Comparison of ENCODE assay signal across 7 cellular contexts in genomic region chr12:117854339-117855012, GRCh38.
DNase-seq lines count a peak whose midpoint lies in the region; ATAC-seq, FAIRE-seq and TF ChIP-seq lines count a peak whose summit lies in the region.

No MANE protein-coding gene starts in this region.

- no peak for TF ChIP-seq POLR2A in Peyer's patch (IDR thresholded peaks at IDR 0.05)
- TF ChIP-seq POLR2A in K562 (conservative IDR thresholded peaks at IDR 0.05) = no peak
- TF ChIP-seq POLR2A in GM18505 (IDR thresholded peaks at IDR 0.05; ENCODE audit: borderline replicate concordance, extremely low read depth, insufficient read depth, insufficient read length) = no peak

- CTCF ChIA-PET in K562 (lab: Yijun Ruan, JAX; ENCODE audit: low intra/inter-chr PET ratio) = interaction anchor here (0.5 to 0.9 kb wide), 3 partner anchors 87 to 488 kb away, joined by 3 to 5 read pairs (median 4); no protein-coding TSS in a partner anchor

- TF ChIP-seq EP300 in K562 (IDR thresholded peaks at IDR 0.05; ENCODE audit: low read length) = no peak

- H3K9ac ChIP-seq in K562 (ENCODE audit: insufficient read depth in 1 of 2, low read depth in 2 of 2, low read length in 2 of 2) = no peak overlapping the region

- ATAC-seq in K562 (peak; percentile 91), GM18505 (IDR thresholded peaks at IDR 0.05; ENCODE audit: unreplicated experiment) (no peak)

- POLR2A ChIA-PET in K562 (lab: Yijun Ruan, JAX) = interaction anchor here (0.6 kb wide), 1 partner anchor 11 kb away, joined by 3 read pairs; no protein-coding TSS in a partner anchor

- H3K79me2 ChIP-seq in K562 (ENCODE audit: control insufficient read depth, insufficient read depth, low read length) = no peaks in the 10 kb centered on the region

- H4K20me1 ChIP-seq in K562 (replicated peaks; ENCODE audit: control insufficient read depth, insufficient read depth, low read length) = peaks cover 5% of the 10 kb centered on the region; the same call in 1 of the 2 replicates

- peak; percentile 76 for DNase-seq in G401 (ENCODE audit: low spot score)
- peak; percentile 30 for DNase-seq in Jurkat, Clone E6-1 (ENCODE audit: low read depth, low spot score)
- DNase-seq in Peyer's patch = peak in 1 of 3 donors; percentile 67
- peak; percentile 63 to 80 (median 78) for DNase-seq in K562 (ENCODE audit: extremely low read depth in 1 of 4, low spot score in 3 of 4)
- DNase-seq in medulla oblongata (ENCODE audit: extremely low spot score) = peak; percentile 32
- peak; percentile 77 for DNase-seq in urothelium cell line (ENCODE audit: low spot score)

- no peak overlapping the region for H3K4me2 ChIP-seq in K562 (ENCODE audit: insufficient read depth, low read length)

- FAIRE-seq in K562 (lab: Jason Lieb, UNC) = peak; percentile 93
- peak; percentile 52 for FAIRE-seq in urothelium cell line (lab: Jason Lieb, UNC)

- peak in 1 of 2 experiments; percentile 34; a peak in 2 of 4 replicates for TF ChIP-seq RAD21 in K562 (CRISPR knock-in tag; conservative IDR thresholded peaks at IDR 0.05 in 1 of 2, IDR thresholded peaks at IDR 0.05 in 1 of 2)

- H3K4me1 ChIP-seq in Peyer's patch (no peaks in the 10 kb centered on the region), K562 (replicated peaks in 1 of 2; ENCODE audit: control insufficient read depth in 2 of 2, insufficient read depth in 2 of 2, low read length in 2 of 2) (no peaks in the 10 kb centered on the region)

- H3K27me3 ChIP-seq in Peyer's patch = no peaks in the 10 kb centered on the region
- H3K27me3 ChIP-seq in K562 (ENCODE audit: control insufficient read depth in 2 of 2, insufficient read depth in 2 of 2, low read length in 2 of 2) = peaks cover 0 to 16% of the 10 kb centered on the region in 2 experiments; a peak in 3 of 5 replicates

- H3K9me1 ChIP-seq in K562 (ENCODE audit: control insufficient read depth, insufficient read depth, low read length) = no peaks in the 10 kb centered on the region

- in situ Hi-C loops in G401 (cut with HindIII; ENCODE audit: low sequenced_read_pairs) (no loop called here), K562 (cut with MboI) (no loop called here)

- intact Hi-C loops in K562 (cut with micrococcal nuclease) = loop anchor here (5.0 kb wide), 1 partner anchor 642 kb away; no protein-coding TSS in a partner anchor

- H3K27ac ChIP-seq in Peyer's patch (no peak overlapping the region), K562 (ENCODE audit: extremely low read depth, low read depth, low read length) (no peak overlapping the region)

- H3K4me3 ChIP-seq in Jurkat, Clone E6-1 (ENCODE audit: low read length) = no peak overlapping the region
- no peak overlapping the region for H3K4me3 ChIP-seq in Peyer's patch
- H3K4me3 ChIP-seq in K562 = no peak overlapping the region

- no peak overlapping the region for H2AFZ ChIP-seq in K562 (ENCODE audit: low read depth, low read length)

- no TSS peak for BruUV-seq in K562 (replicated peaks; lab: Mats Ljungman, UMichigan)

- H3K9me3 ChIP-seq in Peyer's patch (no peaks in the 10 kb centered on the region), K562 (replicated peaks; ENCODE audit: control insufficient read depth, insufficient read depth, low read depth, low read length) (no peaks in the 10 kb centered on the region)

- H3K36me3 ChIP-seq in Peyer's patch = no peaks in the 10 kb centered on the region
- no peaks in the 10 kb centered on the region for H3K36me3 ChIP-seq in K562 (ENCODE audit: control insufficient read depth, insufficient read depth, low read length)

- WGBS in K562 (ENCODE audit: insufficient coverage, low coverage, missing lambda C conversion rate) = 39% methylated on average over 6 of the region's 6 CpGs

- TF ChIP-seq CTCF in Peyer's patch (IDR thresholded peaks at IDR 0.05) = peak in 4 of 6 experiments; percentile 43 to 51 (median 48)
- TF ChIP-seq CTCF in K562 (IDR thresholded peaks at IDR 0.05 in 2 of 3, conservative IDR thresholded peaks at IDR 0.05 in 1 of 3; ENCODE audit: insufficient read depth in 2 of 3, low read depth in 1 of 3, low read length in 3 of 3) = peak; percentile 75 to 90 (median 76)

TF ChIP-seq in K562, 482 proteins besides CTCF, POLR2A, EP300 and RAD21:
- TF ChIP-seq TRIM28 (IDR thresholded peaks at IDR 0.05) (0 out of 2 replicates have a peak, but pooled peaks have one; percentile 28), TEAD1 (CRISPR knock-in tag; IDR thresholded peaks at IDR 0.05) (0 out of 4 replicates have a peak, but pooled peaks of 1 of the 2 experiments have one; percentile 24), RCOR1 (IDR thresholded peaks at IDR 0.05; ENCODE audit: borderline replicate concordance in 1 of 2, low read depth in 2 of 2, low read length in 2 of 2) (peak in 1 of 2 experiments; percentile 23; a peak in 1 of 4 replicates), CBX3 (IDR thresholded peaks at IDR 0.05; ENCODE audit: borderline replicate concordance in 1 of 2, low read length in 2 of 2) (peak in 1 of 2 experiments; percentile 83; a peak in 2 of 3 replicates), SMC3 (conservative IDR thresholded peaks at IDR 0.05; ENCODE audit: insufficient read depth, low read depth, low read length) (0 out of 2 replicates have a peak, but pooled peaks have one; percentile 31), CHCHD3 (CRISPR knock-in tag; IDR thresholded peaks at IDR 0.05) (no peak), TSC22D4 (tag; IDR thresholded peaks at IDR 0.05) (no peak)
